1 cellular context compared by ENCODE assay signal in the genomic region with DNA sequence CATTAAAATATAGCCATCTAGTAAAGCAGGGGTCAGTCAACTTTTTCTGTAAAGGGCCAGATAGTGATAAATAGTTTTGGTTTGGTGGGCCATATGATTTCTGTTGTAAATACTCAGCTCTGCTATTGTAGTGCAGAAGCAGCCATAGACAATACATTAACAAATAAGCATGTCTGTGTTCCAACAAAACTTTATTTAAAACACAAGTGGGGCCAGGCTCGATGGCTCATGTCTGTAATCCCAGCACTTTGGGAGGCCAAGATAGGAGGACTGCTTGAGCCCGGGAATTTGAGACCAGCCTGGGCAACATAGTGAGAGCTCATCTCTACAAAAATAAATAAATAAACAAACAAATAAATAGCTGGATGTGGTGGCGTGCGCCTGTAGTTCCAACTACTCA.
TF ChIP-seq lines count a peak whose summit lies in the region.

No MANE protein-coding gene starts in this region.

TF ChIP-seq in K562, 482 proteins besides CTCF, POLR2A, EP300 and RAD21:
- TF ChIP-seq ZBTB40 (IDR thresholded peaks at IDR 0.05) = peak; percentile 90
- TF ChIP-seq ZBTB40 (CRISPR knock-in tag; IDR thresholded peaks at IDR 0.05) = peak; percentile 71
- TF ChIP-seq NEUROD1 (IDR thresholded peaks at IDR 0.05; ENCODE audit: borderline replicate concordance, low read depth, low read length, partially characterized antibody) = no peak
